In genomic region chr7:108605582-108606173, GRCh38 we compare ENCODE assay signal across 20 cellular contexts. TPM values are rescaled to one million over a fixed set of nuclear protein-coding genes. Genes with fewer than 3 reads are reported as not detected.
DNase-seq lines count a peak whose midpoint lies in the region; ATAC-seq and TF ChIP-seq lines count a peak whose summit lies in the region.
"Had no signal": no experiment of that assay in that cellular context is flagged by ENCODE, and none has a peak within 500 bp of the region (broad histone marks: within the 10 kb centered on the region; RNA-seq: fewer than 3 reads in every experiment).

No MANE protein-coding gene starts in this region.

- no peak for DNase-seq in activated T-cell treated with anti-CD3 and anti-CD28 coated beads, Interleukin-2, amount 50 U/mL, for 24 hours
- no peak for DNase-seq in activated T-cell treated with anti-CD3 and anti-CD28 coated beads, Interleukin-2, amount 50 U/mL, for 4 hours
- DNase-seq in NCI-H2107 treated with DMSO at 0.1 percent for 48 hours (lab: John Stamatoyannopoulos, UW; ENCODE audit: unreplicated experiment) (peak; percentile 71), iPS-NIHi7 (ENCODE audit: extremely low spot score) (no peak), substantia nigra (lab: John Stamatoyannopoulos, UW) (no peak)
- DNase-seq: activated effector memory CD4-positive, alpha-beta T cell treated with Interleukin-2 at 50 U/mL for 16 hours; effector CD8-positive, alpha-beta T cell; head of caudate nucleus; NCI-H2029; NCI-H524; PC-3; SIG-M5; stimulated activated CD4-positive, alpha-beta T cell treated with anti-CD3 and anti-CD28 coated beads, Interleukin-1b, Interleukin-23, amount 100 ng/mL, for 48 hours; uterus had no signal

- no peak for TF ChIP-seq CTCF in neural cell (IDR thresholded peaks at IDR 0.05; ENCODE audit: poor library complexity, severe bottlenecking)

- H3K27ac ChIP-seq in neural cell (ENCODE audit: low read length), result peak overlapping the region; percentile 62
- no peak overlapping the region for H3K27ac ChIP-seq in substantia nigra (ENCODE audit: low read depth, low read length, poor library complexity, severe bottlenecking)
- H3K27ac ChIP-seq: esophagus muscularis mucosa, uterus had no signal

- no peak for TF ChIP-seq RAD21 in neural cell (conservative IDR thresholded peaks at IDR 0.05)

- peak overlapping the region; percentile 35 for H3K27ac Mint-ChIP-seq in activated T-cell treated with anti-CD3 and anti-CD28 coated beads, Interleukin-2, amount 50 U/mL, for 24 hours

- H3K4me1 Mint-ChIP-seq in activated T-cell treated with anti-CD3 and anti-CD28 coated beads, Interleukin-2, amount 50 U/mL, for 24 hours (ENCODE audit: low read depth), result peaks cover 7% of the 10 kb centered on the region
- H3K4me1 Mint-ChIP-seq in activated T-cell treated with anti-CD3 and anti-CD28 coated beads, Interleukin-2, amount 50 U/mL, for 4 hours (ENCODE audit: low read depth), result no peaks in the 10 kb centered on the region
- H3K4me1 Mint-ChIP-seq: central memory CD8-positive, alpha-beta T cell had no signal

- peaks cover 5% of the 10 kb centered on the region for H3K27me3 Mint-ChIP-seq in activated T-cell treated with anti-CD3 and anti-CD28 coated beads, Interleukin-2, amount 50 U/mL, for 24 hours
- H3K27me3 Mint-ChIP-seq in activated T-cell treated with anti-CD3 and anti-CD28 coated beads, Interleukin-2, amount 50 U/mL, for 4 hours (ENCODE audit: low read depth), result no peaks in the 10 kb centered on the region
- H3K27me3 Mint-ChIP-seq: central memory CD8-positive, alpha-beta T cell had no signal

- no peak for ATAC-seq in activated T-cell treated with anti-CD3 and anti-CD28 coated beads, Interleukin-2, amount 50 U/mL, for 4 hours
- ATAC-seq in GM21786 (IDR thresholded peaks at IDR 0.05; ENCODE audit: unreplicated experiment) (peak; percentile 60), HG02763 (IDR thresholded peaks at IDR 0.05; ENCODE audit: unreplicated experiment) (no peak)
- ATAC-seq: PC-3 had no signal

- H3K4me2 ChIP-seq in neural cell (ENCODE audit: low read length), result no peak overlapping the region

- H3K79me2 ChIP-seq in neural cell (replicated peaks; ENCODE audit: insufficient read depth, low read length), result peaks cover 3% of the 10 kb centered on the region

- no peaks in the 10 kb centered on the region for H4K20me1 ChIP-seq in neural cell (ENCODE audit: insufficient read depth)

- peaks cover 6% of the 10 kb centered on the region for H3F3A ChIP-seq in neural cell (ENCODE audit: insufficient read depth, low read length, poor library complexity, severe bottlenecking)

- no peak overlapping the region for H3K4me3 ChIP-seq in neural cell (ENCODE audit: low read length)
- H3K4me3 ChIP-seq: esophagus muscularis mucosa, lung, uterus had no signal

- H3K9me2 ChIP-seq in neural cell (ENCODE audit: insufficient read depth, low read length), result no peaks in the 10 kb centered on the region

- H3K4me3 Mint-ChIP-seq in activated T-cell treated with anti-CD3 and anti-CD28 coated beads, Interleukin-2, amount 50 U/mL, for 24 hours, result no peak overlapping the region
- no peak overlapping the region for H3K4me3 Mint-ChIP-seq in activated T-cell treated with anti-CD3 and anti-CD28 coated beads, Interleukin-2, amount 50 U/mL, for 4 hours
- H3K4me3 Mint-ChIP-seq: central memory CD8-positive, alpha-beta T cell had no signal

- no peak overlapping the region for H2AFZ ChIP-seq in neural cell (ENCODE audit: low read depth, low read length)

- no peaks in the 10 kb centered on the region for H3K27me3 ChIP-seq in neural cell (ENCODE audit: insufficient read depth, low read depth, low read length)
- H3K27me3 ChIP-seq: esophagus muscularis mucosa, uterus had no signal

- H3K36me3 Mint-ChIP-seq in activated T-cell treated with anti-CD3 and anti-CD28 coated beads, Interleukin-2, amount 50 U/mL, for 24 hours (ENCODE audit: low read depth), result no peaks in the 10 kb centered on the region
- H3K36me3 Mint-ChIP-seq in activated T-cell treated with anti-CD3 and anti-CD28 coated beads, Interleukin-2, amount 50 U/mL, for 4 hours (ENCODE audit: insufficient read depth), result no peaks in the 10 kb centered on the region

- no peak overlapping the region for H3K9ac ChIP-seq in neural cell (ENCODE audit: low read length)

- H3K9me3 ChIP-seq in neural cell (ENCODE audit: low read length), result no peaks in the 10 kb centered on the region
- H3K9me3 ChIP-seq: esophagus muscularis mucosa, uterus had no signal

- no peaks in the 10 kb centered on the region for H3K9me3 Mint-ChIP-seq in activated T-cell treated with anti-CD3 and anti-CD28 coated beads, Interleukin-2, amount 50 U/mL, for 24 hours
- no peaks in the 10 kb centered on the region for H3K9me3 Mint-ChIP-seq in activated T-cell treated with anti-CD3 and anti-CD28 coated beads, Interleukin-2, amount 50 U/mL, for 4 hours
- H3K9me3 Mint-ChIP-seq: central memory CD8-positive, alpha-beta T cell had no signal

- no peak for TF ChIP-seq EP300 in neural cell (conservative IDR thresholded peaks at IDR 0.05; ENCODE audit: poor library complexity, severe bottlenecking)

- H3K36me3 ChIP-seq in neural cell (ENCODE audit: insufficient read depth, low read length), result no peaks in the 10 kb centered on the region
- H3K36me3 ChIP-seq: esophagus muscularis mucosa, uterus had no signal

TF ChIP-seq in neural cell, 6 proteins besides CTCF, POLR2A, EP300 and RAD21:
- TF ChIP-seq REST (IDR thresholded peaks at IDR 0.05; ENCODE audit: borderline replicate concordance) (no peak), SMC3 (conservative IDR thresholded peaks at IDR 0.05; ENCODE audit: poor library complexity) (no peak), MXI1 (conservative IDR thresholded peaks at IDR 0.05; ENCODE audit: poor library complexity, severe bottlenecking) (no peak), POLR2AphosphoS5 (IDR thresholded peaks at IDR 0.05) (no peak), EZH2 (IDR thresholded peaks at IDR 0.05; ENCODE audit: borderline replicate concordance, insufficient read depth, low read length, poor library complexity, severe bottlenecking) (no peak), TAF1 (IDR thresholded peaks at IDR 0.05; ENCODE audit: low read depth) (no peak)

RNA-seq across cellular contexts. Expression of gene DNAJB9, which starts 36.0 kb away (rescaled TPM):
- total RNA-seq in activated T-cell treated with anti-CD3 and anti-CD28 coated beads, Interleukin-2, amount 50 U/mL, for 4 hours, result 10 to 100 TPM; 10.2 to 14.6 (median 13.2) TPM
- 79.3 and 102 TPM in 2 replicates for polyA plus RNA-seq in neural cell
- 104 and 110 TPM in 2 replicates for polyA minus RNA-seq in neural cell

RNA-seq across cellular contexts. Expression of gene THAP5, which starts 36.2 kb away (rescaled TPM):
- total RNA-seq in activated T-cell treated with anti-CD3 and anti-CD28 coated beads, Interleukin-2, amount 50 U/mL, for 4 hours, result 10 to 100 TPM; 29.0 to 35.4 (median 31.7) TPM
- polyA plus RNA-seq in neural cell, result 41.4 and 49.4 TPM in 2 replicates
- polyA minus RNA-seq in neural cell, result 74.5 and 86.9 TPM in 2 replicates
